ENCODE assay signal across 18 cellular contexts in genomic region chr11:33292306-33292705, GRCh38. TPM values are rescaled to one million over a fixed set of nuclear protein-coding genes. Genes with fewer than 3 reads are reported as not detected.
DNase-seq lines count a peak whose midpoint lies in the region; ATAC-seq and TF ChIP-seq lines count a peak whose summit lies in the region.
"Had no signal": no experiment of that assay in that cellular context is flagged by ENCODE, and none has a peak within 500 bp of the region (broad histone marks: within the 10 kb centered on the region; RNA-seq: fewer than 3 reads in every experiment).

No MANE protein-coding gene starts in this region.

- H2BK12ac ChIP-seq in trophoblast cell (ENCODE audit: low read length) = no peak overlapping the region

- H2AFZ ChIP-seq in trophoblast cell (ENCODE audit: insufficient read depth, low read length, poor library complexity) = no peak overlapping the region

- 42 to 75% methylated on average over 2 of the region's 2 CpGs for WGBS in heart right ventricle, 2 donors
- WGBS in trophoblast cell (ENCODE audit: extremely low coverage, insufficient coverage, insufficient read length) = no CpG with 5 or more reads among the region's 2 CpGs
- 88 to 89% methylated on average over 2 of the region's 2 CpGs for WGBS in transverse colon (ENCODE audit: low coverage in 1 of 2), 2 donors

- H3K18ac ChIP-seq in trophoblast cell (ENCODE audit: low read length) = no peak overlapping the region

- no peak overlapping the region for H2BK120ac ChIP-seq in trophoblast cell (ENCODE audit: insufficient read depth, low read length, poor library complexity)

- H2AK5ac ChIP-seq in trophoblast cell (ENCODE audit: low read length) = no peak overlapping the region

- ATAC-seq in Right ventricle myocardium superior (ENCODE audit: poor library complexity) = peak; percentile 21
- peak in 1 of 8 donors; percentile 43 for ATAC-seq in heart right ventricle
- ATAC-seq in HG03520 (IDR thresholded peaks at IDR 0.05; ENCODE audit: unreplicated experiment) = no peak
- ATAC-seq: PC-3 had no signal

- no peaks in the 10 kb centered on the region for H3K27me3 ChIP-seq in heart right ventricle
- H3K27me3 ChIP-seq in trophoblast cell (ENCODE audit: insufficient read depth, low read length) = no peaks in the 10 kb centered on the region
- H3K27me3 ChIP-seq in transverse colon = no peaks in the 10 kb centered on the region
- H3K27me3 ChIP-seq: BLaER1 treated with 17β-estradiol and CSF1 and Interleukin-3, amounts not matched to agents 10 nM and 100 nM had no signal

- H3K9me3 ChIP-seq in heart right ventricle (no peaks in the 10 kb centered on the region), trophoblast cell (ENCODE audit: insufficient read depth, low read depth, low read length) (no peaks in the 10 kb centered on the region), transverse colon (no peaks in the 10 kb centered on the region)

- TF ChIP-seq CTCF in heart right ventricle (IDR thresholded peaks at IDR 0.05) (no peak), transverse colon (IDR thresholded peaks at IDR 0.05) (no peak)

- in situ Hi-C loops in transverse colon (cut with MboI; ENCODE audit: low pct_ligation_motif_present in 1 of 4, low pct_unique_long_range_greater_than_20kb in 1 of 4, low sequenced_read_pairs in 3 of 4) = no loop called here

- H3K4me1 ChIP-seq in heart right ventricle (peaks cover 10 to 89% (median 74%) of the 10 kb centered on the region in 9 donors), trophoblast cell (ENCODE audit: control insufficient read depth in 1 of 2, insufficient read depth in 2 of 2, low read length in 2 of 2) (no peaks in the 10 kb centered on the region), transverse colon (peaks cover 11 to 39% (median 17%) of the 10 kb centered on the region in 4 donors)

- H3K4me2 ChIP-seq in trophoblast cell (ENCODE audit: low read length) = no peak overlapping the region
- H3K4me2 ChIP-seq: BLaER1 treated with 17β-estradiol and CSF1 and Interleukin-3, amounts not matched to agents 10 nM and 100 nM had no signal

- no peak overlapping the region for H4K91ac ChIP-seq in trophoblast cell (ENCODE audit: low read depth, low read length)

- H3K23ac ChIP-seq in trophoblast cell (ENCODE audit: low read length) = no peak overlapping the region

- H3K36me3 ChIP-seq in heart right ventricle (peaks cover 0 to 43% (median 0%) of the 10 kb centered on the region in 9 donors), trophoblast cell (ENCODE audit: control insufficient read depth in 1 of 2, insufficient read depth in 2 of 2, low read length in 2 of 2) (peaks cover 4% of the 10 kb centered on the region in 2 experiments), transverse colon (peaks cover 0 to 5% (median 0%) of the 10 kb centered on the region in 4 donors)

- H4K12ac ChIP-seq in trophoblast cell (ENCODE audit: low read depth, low read length) = no peak overlapping the region

- TF ChIP-seq POLR2A in transverse colon (IDR thresholded peaks at IDR 0.05) = no peak

- peaks cover 3% of the 10 kb centered on the region for H3K79me2 ChIP-seq in trophoblast cell (ENCODE audit: control insufficient read depth, insufficient read depth, low read length, poor library complexity)

- intact Hi-C loops in Right ventricle myocardium superior (cut with DNase I) = no loop called here
- intact Hi-C loops in cardiac septum (cut with DNase I) = loop anchor here (5.0 kb wide), 1 partner anchor 35 kb away; the partner anchor contains the start of gene HIPK3
- intact Hi-C loops in heart right ventricle (cut with DNase I) = no loop called here
- intact Hi-C loops in transverse colon (cut with DNase I; ENCODE audit: low total_unique reads) = no loop called here

- TF ChIP-seq EP300 in transverse colon (IDR thresholded peaks at IDR 0.05; ENCODE audit: low read depth) = no peak

- DNase-seq in Right ventricle myocardium superior (no peak), cardiac septum (ENCODE audit: low spot score) (no peak), heart right ventricle (no peak), trophoblast cell (no peak), transverse colon (no peak), H4 (ENCODE audit: low spot score) (no peak), CD1c-positive myeloid dendritic cell (ENCODE audit: extremely low spot score) (no peak)
- DNase-seq: 8988T, DMS153, HCEC 1CT, IMR-90, NCI-H1436 treated with DMSO at 0.1 percent for 48 hours, NCI-H2107, NCI-H345, NCI-H69, PC-3 had no signal

- H3K79me1 ChIP-seq in trophoblast cell (ENCODE audit: low read length) = no peaks in the 10 kb centered on the region

- peak overlapping the region; percentile 19 for H3K4ac ChIP-seq in trophoblast cell (ENCODE audit: low read depth, low read length)

- peak overlapping the region; percentile 61 to 90 (median 86) for H3K27ac ChIP-seq in heart right ventricle
- H3K27ac ChIP-seq in trophoblast cell (ENCODE audit: low read depth, low read length) = no peak overlapping the region
- peak overlapping the region; percentile 39 to 73 (median 66) for H3K27ac ChIP-seq in transverse colon
- H3K27ac ChIP-seq: BLaER1 treated with 17β-estradiol and CSF1 and Interleukin-3, amounts not matched to agents 10 nM and 100 nM had no signal

- no peak overlapping the region for H3K14ac ChIP-seq in trophoblast cell (ENCODE audit: low read length)

- no peak overlapping the region for H3K9ac ChIP-seq in trophoblast cell (ENCODE audit: low read length)
- H3K9ac ChIP-seq: BLaER1 treated with 17β-estradiol and CSF1 and Interleukin-3, amounts not matched to agents 10 nM and 100 nM had no signal

- no peak overlapping the region for H4K8ac ChIP-seq in trophoblast cell (ENCODE audit: low read depth, low read length)

- H2BK5ac ChIP-seq in trophoblast cell (ENCODE audit: low read depth, low read length, poor library complexity) = no peak overlapping the region

- peak overlapping the region in 3 of 10 donors; percentile 15 to 31 (median 19) for H3K4me3 ChIP-seq in heart right ventricle
- H3K4me3 ChIP-seq in trophoblast cell (ENCODE audit: low read depth, low read length) = no peak overlapping the region
- no peak overlapping the region for H3K4me3 ChIP-seq in transverse colon
- H3K4me3 ChIP-seq: BLaER1 treated with 17β-estradiol and CSF1 and Interleukin-3, amounts not matched to agents 10 nM and 100 nM had no signal

RNA-seq across cellular contexts. Expression of gene HIPK3, which starts 35.1 kb away (rescaled TPM):
- total RNA-seq in Right ventricle myocardium superior (294 TPM), cardiac septum (302 TPM), heart right ventricle (100 to 1,000 TPM; 240 to 334 (median 290) TPM), transverse colon (100 to 1,000 TPM in 1 of 4 donors, 10 to 100 TPM in 3; 67.0 to 121 (median 86.8) TPM)
- 10 to 100 TPM; 15.9 to 32.4 TPM for polyA plus RNA-seq in heart right ventricle
- polyA plus RNA-seq in trophoblast cell (2013) = 18.8 and 19.0 TPM in 2 replicates
- total RNA-seq in H4 (2014; rRNA removed; shearing (Covaris generic)) = 36.5 and 37.5 TPM in 2 replicates
